In the genomic region with DNA sequence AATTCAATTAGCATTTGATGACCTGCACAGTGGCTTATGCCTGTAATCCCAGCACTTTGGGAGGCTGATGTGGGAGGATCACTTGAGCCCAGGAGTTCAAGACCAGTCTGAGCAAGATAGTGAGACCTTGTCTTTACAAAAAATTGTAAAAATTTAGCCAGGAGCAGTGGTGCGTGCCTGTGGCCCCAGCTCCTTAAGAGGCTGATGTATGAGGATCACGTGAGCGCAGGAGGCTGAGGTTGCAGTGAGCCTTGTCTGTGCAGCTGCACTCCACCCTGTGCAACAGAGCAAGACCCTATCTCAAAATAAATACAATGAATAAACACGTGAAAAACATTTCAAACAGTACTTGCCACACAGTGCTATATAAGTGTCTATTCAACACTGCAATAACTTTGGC, we compare ENCODE assay signal across 10 cellular contexts. TPM values are rescaled to one million over a fixed set of nuclear protein-coding genes. Genes with fewer than 3 reads are reported as not detected.
DNase-seq lines count a peak whose midpoint lies in the region; ATAC-seq and TF ChIP-seq lines count a peak whose summit lies in the region.
"Had no signal": no experiment of that assay in that cellular context is flagged by ENCODE, and none has a peak within 500 bp of the region (broad histone marks: within the 10 kb centered on the region; RNA-seq: fewer than 3 reads in every experiment).

No MANE protein-coding gene starts in this region.

- H3K79me2 ChIP-seq in SU-DHL-6 (ENCODE audit: insufficient read depth, low read length) (no peaks in the 10 kb centered on the region), SK-N-SH (ENCODE audit: insufficient read depth) (peaks cover 9% of the 10 kb centered on the region; the same call in 1 of the 2 replicates)

- CTCF ChIA-PET in SK-N-SH (lab: Yijun Ruan, JAX), result interaction anchor here (0.6 to 1.5 kb wide), 3 partner anchors 60 to 177 kb away, joined by 3 to 5 read pairs (median 4); no protein-coding TSS in a partner anchor

- H3K9me3 ChIP-seq in SU-DHL-6 (ENCODE audit: insufficient read depth, low read length), result no peaks in the 10 kb centered on the region
- H3K9me3 ChIP-seq in transverse colon, result no peaks in the 10 kb centered on the region
- no peaks in the 10 kb centered on the region for H3K9me3 ChIP-seq in SK-N-SH

- TF ChIP-seq CTCF in SU-DHL-6 (IDR thresholded peaks at IDR 0.05; ENCODE audit: insufficient read depth, low read length, poor library complexity, severe bottlenecking), result no peak
- no peak for TF ChIP-seq CTCF in transverse colon (IDR thresholded peaks at IDR 0.05)
- TF ChIP-seq CTCF in SK-N-SH (IDR thresholded peaks at IDR 0.05), result no peak

- H3K4me3 ChIP-seq in SU-DHL-6 (ENCODE audit: insufficient read depth, low read length, poor library complexity, severe bottlenecking) (peak overlapping the region; percentile 3), transverse colon (peak overlapping the region in 1 of 4 donors; percentile 0), SK-N-SH (ENCODE audit: low read depth in 2 of 2, low read length in 1 of 2) (no peak overlapping the region)

- H3K27me3 ChIP-seq in SU-DHL-6 (ENCODE audit: low read length) (no peaks in the 10 kb centered on the region), transverse colon (no peaks in the 10 kb centered on the region), SK-N-SH (ENCODE audit: insufficient read depth) (no peaks in the 10 kb centered on the region)

- DNase-seq in NCI-H510A treated with DMSO at 0.1 percent for 48 hours (lab: John Stamatoyannopoulos, UW), result peak; percentile 41
- no peak for DNase-seq in NCI-H510A (lab: John Stamatoyannopoulos, UW)
- DNase-seq in transverse colon, result no peak
- no peak for DNase-seq in SK-N-SH
- DNase-seq in NOMO-1 treated with DMSO at 0.1 percent for 48 hours (lab: John Stamatoyannopoulos, UW; ENCODE audit: unreplicated experiment), result no peak
- no peak for DNase-seq in UCSD-AML1 (lab: John Stamatoyannopoulos, UW; ENCODE audit: unreplicated experiment)
- DNase-seq: activated naive CD4-positive, alpha-beta T cell treated with anti-CD3 and anti-CD28 coated beads, Interleukin-2, amount 10 ng/mL, durations not matched to agents 7 days and 5 days had no signal

- H4K20me1 ChIP-seq in SU-DHL-6 (ENCODE audit: low read depth, low read length) (no peaks in the 10 kb centered on the region), SK-N-SH (ENCODE audit: insufficient read depth) (no peaks in the 10 kb centered on the region)

- H3K9me2 ChIP-seq in SU-DHL-6 (replicated peaks; ENCODE audit: insufficient read depth, low read length) (no peaks in the 10 kb centered on the region), SK-N-SH (no peaks in the 10 kb centered on the region)

- peak overlapping the region; percentile 92 for H3K4me2 ChIP-seq in SU-DHL-6 (ENCODE audit: low read depth, low read length, poor library complexity, severe bottlenecking)
- no peak overlapping the region for H3K4me2 ChIP-seq in SK-N-SH

- intact Hi-C loops in transverse colon (cut with DNase I; ENCODE audit: low total_unique reads), result loop anchor here (10.0 kb wide), 2 partner anchors 141 to 491 kb away; no protein-coding TSS in a partner anchor

- peak; percentile 48 for ATAC-seq in HG02981 (IDR thresholded peaks at IDR 0.05; ENCODE audit: unreplicated experiment)

- no peaks in the 10 kb centered on the region for H3K36me3 ChIP-seq in SU-DHL-6 (ENCODE audit: low read length)
- no peaks in the 10 kb centered on the region for H3K36me3 ChIP-seq in transverse colon
- no peaks in the 10 kb centered on the region for H3K36me3 ChIP-seq in SK-N-SH (replicated peaks in 1 of 2; ENCODE audit: control insufficient read depth in 1 of 2, insufficient read depth in 2 of 2, low read length in 1 of 2)

- in situ Hi-C loops in transverse colon (cut with MboI; ENCODE audit: low pct_ligation_motif_present in 1 of 4, low pct_unique_long_range_greater_than_20kb in 1 of 4, low sequenced_read_pairs in 3 of 4), result loop anchor here (5.0 to 25.0 kb wide), 7 partner anchors 59 to 491 kb away; a partner anchor contains a TSS

- POLR2A ChIA-PET in SK-N-SH (lab: Yijun Ruan, JAX), result no interaction called here

- H3K27ac ChIP-seq in SU-DHL-6 (ENCODE audit: low read depth, low read length), result peak overlapping the region; percentile 97
- H3K27ac ChIP-seq in transverse colon, result peak overlapping the region in 3 of 4 donors; percentile 12 to 37 (median 23)
- no peak overlapping the region for H3K27ac ChIP-seq in SK-N-SH (ENCODE audit: low read depth in 2 of 2, low read length in 1 of 2)
- H3K27ac ChIP-seq: VCaP had no signal

- H3K4me1 ChIP-seq in transverse colon (peaks cover 9 to 75% (median 31%) of the 10 kb centered on the region in 4 donors), SK-N-SH (ENCODE audit: control insufficient read depth in 1 of 2, insufficient read depth in 2 of 2, low read depth in 1 of 2, low read length in 1 of 2) (peaks cover 3 to 4% of the 10 kb centered on the region in 2 experiments; a peak in 2 of 4 replicates)

- H3K9ac ChIP-seq in SU-DHL-6 (ENCODE audit: low read length), result peak overlapping the region; percentile 23; the same call in 1 of the 2 replicates
- H3K9ac ChIP-seq in SK-N-SH, result no peak overlapping the region

- H3F3A ChIP-seq in SU-DHL-6 (ENCODE audit: insufficient read depth), result peaks cover 30% of the 10 kb centered on the region
- H3F3A ChIP-seq in SK-N-SH (replicated peaks; ENCODE audit: insufficient read depth), result peaks cover 5% of the 10 kb centered on the region

- 54 to 64% methylated on average over 3 to 4 of the region's 4 CpGs for WGBS in transverse colon (ENCODE audit: low coverage in 1 of 2), 2 donors
- 88% methylated on average over 4 of the region's 4 CpGs for WGBS in SK-N-SH (ENCODE audit: low lambda C conversion rate)

- no peak for TF ChIP-seq RAD21 in SK-N-SH (IDR thresholded peaks at IDR 0.05; ENCODE audit: low read length)

- no peak overlapping the region for H2AFZ ChIP-seq in SU-DHL-6 (ENCODE audit: low read depth, low read length, severe bottlenecking)
- no peak overlapping the region for H2AFZ ChIP-seq in SK-N-SH (ENCODE audit: low read depth)

- no peak for TF ChIP-seq POLR2A in transverse colon (IDR thresholded peaks at IDR 0.05)

- no peak for TF ChIP-seq EP300 in transverse colon (IDR thresholded peaks at IDR 0.05; ENCODE audit: low read depth)
- TF ChIP-seq EP300 in SK-N-SH (IDR thresholded peaks at IDR 0.05; ENCODE audit: borderline replicate concordance in 1 of 2, low read depth in 1 of 2, low read length in 1 of 2), result no peak

TF ChIP-seq in SK-N-SH, 30 proteins besides CTCF, POLR2A, EP300 and RAD21:
- TF ChIP-seq TCF12 (IDR thresholded peaks at IDR 0.05) (no peak), GABPA (IDR thresholded peaks at IDR 0.05; ENCODE audit: low read depth) (no peak), RXRA (IDR thresholded peaks at IDR 0.05; ENCODE audit: borderline replicate concordance, low read depth) (no peak)

RNA-seq across cellular contexts. Expression of a gene that starts 4.2 kb away (rescaled TPM):
- total RNA-seq in transverse colon, result 10 to 100 TPM; 20.5 to 67.3 (median 60.5) TPM
- 5.3 and 9.3 TPM in 2 replicates for polyA plus RNA-seq in SK-N-SH (2012; rRNA removed)
- polyA plus RNA-seq in SK-N-SH (2012; cell fraction: cytosol; rRNA removed), result 4.7 and 4.9 TPM in 2 replicates
- 4.2 and 7.3 TPM in 2 replicates for polyA plus RNA-seq in SK-N-SH (2012; cell fraction: nucleus; rRNA removed)

Comparison
In these comparisons a context has a peak if more than half of its experiments do, and no peak if none do; other contexts are left out.
1. H3K27ac ChIP-seq: peak in SU-DHL-6 (single experiment) and transverse colon (3 of 4); none in SK-N-SH (0 of 2).